ENCODE assay signal across 8 cellular contexts in the genomic region with DNA sequence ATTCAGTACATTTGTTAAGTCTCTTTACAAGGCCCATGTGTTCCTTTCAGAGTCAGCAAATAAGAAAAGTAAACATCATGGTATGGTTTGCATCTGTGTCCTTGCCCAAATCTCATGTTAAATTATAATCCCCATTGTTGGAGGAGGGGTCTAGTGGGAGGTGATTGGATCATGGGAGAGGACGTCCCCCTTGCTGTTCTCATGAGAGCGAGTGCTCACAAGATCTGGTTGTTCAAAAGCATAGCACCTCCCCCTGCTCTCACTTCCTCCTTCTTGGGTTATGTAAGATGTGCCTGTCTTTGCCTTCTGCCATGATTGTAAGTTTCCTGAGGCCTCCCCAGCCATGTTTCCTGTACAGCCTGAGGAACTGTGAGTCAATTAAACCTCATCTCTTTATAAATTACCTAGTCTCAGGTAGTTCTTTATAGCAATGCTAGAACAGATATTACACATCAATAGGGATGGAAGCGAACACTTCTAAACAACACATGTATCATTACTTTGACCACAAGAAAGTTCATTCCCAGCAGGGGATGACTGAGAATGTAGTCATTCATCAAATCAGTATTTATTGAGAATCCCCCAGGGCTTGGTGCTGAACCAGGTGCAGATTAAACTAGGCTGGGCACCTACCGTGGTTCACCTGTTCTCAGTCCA. TPM values are rescaled to one million over a fixed set of nuclear protein-coding genes. Genes with fewer than 3 reads are reported as not detected.
DNase-seq lines count a peak whose midpoint lies in the region; ATAC-seq and TF ChIP-seq lines count a peak whose summit lies in the region.

No MANE protein-coding gene starts in this region.

- H3K27me3 Mint-ChIP-seq in endodermal cell (ENCODE audit: insufficient read depth), result peaks cover 18% of the 10 kb centered on the region

- no peak overlapping the region for H3K4me3 Mint-ChIP-seq in endodermal cell

- H3K9me3 ChIP-seq in DND-41 (ENCODE audit: insufficient read depth, low read length, severe bottlenecking), result no peaks in the 10 kb centered on the region
- H3K9me3 ChIP-seq in endodermal cell (ENCODE audit: control insufficient read depth, low read length), result no peaks in the 10 kb centered on the region

- peaks cover 35% of the 10 kb centered on the region for H3K4me1 Mint-ChIP-seq in endodermal cell

- H3K4me1 ChIP-seq in DND-41 (ENCODE audit: insufficient read depth, low read length) (0 out of 2 replicates have a peak, but pooled peaks cover 3% of the 10 kb centered on the region), endodermal cell (ENCODE audit: control insufficient read depth, insufficient read depth, low read length) (peaks cover 3% of the 10 kb centered on the region)

- H3K27ac ChIP-seq in DND-41 (ENCODE audit: low read length), result no peak overlapping the region
- no peak overlapping the region for H3K27ac ChIP-seq in endodermal cell (ENCODE audit: low read depth, low read length)

- no peak overlapping the region for H3K4me2 ChIP-seq in DND-41 (ENCODE audit: insufficient read depth, low read length)

- H3K9me3 Mint-ChIP-seq in endodermal cell, result no peaks in the 10 kb centered on the region

- peak overlapping the region; percentile 28 for H3K27ac Mint-ChIP-seq in endodermal cell

- no peak for DNase-seq in DND-41
- DNase-seq in Kasumi-1 (lab: John Stamatoyannopoulos, UW), result peak; percentile 89 to 94
- DNase-seq in endodermal cell, result peak; percentile 57
- DNase-seq in HuH-7.5 (ENCODE audit: low spot score), result no peak
- no peak for DNase-seq in activated CD4-positive, alpha-beta T cell treated with anti-CD3 and anti-CD28 coated beads for 1 hour
- DNase-seq in KG1 (lab: John Stamatoyannopoulos, UW), result no peak
- DNase-seq in NCI-H2029 treated with DMSO at 0.1 percent for 48 hours (lab: John Stamatoyannopoulos, UW), result no peak

- H3K9ac ChIP-seq in DND-41 (ENCODE audit: low read depth, low read length), result no peak overlapping the region
- H3K9ac ChIP-seq in endodermal cell (ENCODE audit: extremely low read depth, low read length, poor library complexity, severe bottlenecking), result no peak overlapping the region

- no peaks in the 10 kb centered on the region for H3K27me3 ChIP-seq in DND-41 (ENCODE audit: insufficient read depth, low read length, poor library complexity)
- H3K27me3 ChIP-seq in endodermal cell (ENCODE audit: control insufficient read depth, insufficient read depth, low read length, poor library complexity, severe bottlenecking), result peaks cover 12% of the 10 kb centered on the region

- H4K20me1 ChIP-seq in DND-41 (ENCODE audit: insufficient read depth, low read length), result no peaks in the 10 kb centered on the region

- H2AFZ ChIP-seq in DND-41 (ENCODE audit: low read depth, low read length), result no peak overlapping the region; the same call in 1 of the 2 replicates

- 86 to 92% methylated on average over 2 to 4 of the region's 4 CpGs for WGBS in endodermal cell (ENCODE audit: insufficient coverage in 1 of 2, insufficient read length in 1 of 2), 2 experiments

- peak; percentile 46; the same call in 2 of the 3 replicates for ATAC-seq in DND-41 (ENCODE audit: insufficient read depth, low read depth)
- ATAC-seq in GM21381 (IDR thresholded peaks at IDR 0.05; ENCODE audit: unreplicated experiment), result peak; percentile 55

- peaks cover 12% of the 10 kb centered on the region for H3K36me3 ChIP-seq in DND-41 (ENCODE audit: insufficient read depth, low read length)
- H3K36me3 ChIP-seq in endodermal cell (ENCODE audit: control insufficient read depth, insufficient read depth, low read length), result no peaks in the 10 kb centered on the region

- no peaks in the 10 kb centered on the region for H3K36me3 Mint-ChIP-seq in endodermal cell (ENCODE audit: low read depth)

- TF ChIP-seq CTCF in DND-41 (IDR thresholded peaks at IDR 0.05; ENCODE audit: borderline replicate concordance, extremely low read depth, low read length, poor library complexity, severe bottlenecking) (no peak), endodermal cell (conservative IDR thresholded peaks at IDR 0.05) (no peak)

- H3K79me2 ChIP-seq in DND-41 (ENCODE audit: insufficient read depth, low read length), result no peaks in the 10 kb centered on the region

- H3K4me3 ChIP-seq in DND-41 (ENCODE audit: low read depth in 1 of 2, low read length in 2 of 2) (no peak overlapping the region), endodermal cell (ENCODE audit: low read length) (no peak overlapping the region)

RNA-seq across cellular contexts. Expression of a gene that starts 4.1 kb away (rescaled TPM):
- total RNA-seq in endodermal cell, result under 1 TPM; 0.33 to 0.73 TPM
- 1.4 TPM for polyA plus RNA-seq in endodermal cell (2013, experiment 1 of 2)
- 0.70 TPM for polyA plus RNA-seq in endodermal cell (2013, experiment 2 of 2)

RNA-seq across cellular contexts. Expression of a gene that starts 15.4 kb away (rescaled TPM):
- total RNA-seq in endodermal cell, result 10 to 100 TPM; 39.5 to 45.5 TPM
- 44.1 TPM for polyA plus RNA-seq in endodermal cell (2013, experiment 1 of 2)
- polyA plus RNA-seq in endodermal cell (2013, experiment 2 of 2), result 36.1 TPM

RNA-seq across cellular contexts. Expression of a gene that starts 15.7 kb away (rescaled TPM):
- total RNA-seq in endodermal cell, result 10 to 100 TPM; 36.0 to 46.6 TPM
- 39.8 TPM for polyA plus RNA-seq in endodermal cell (2013, experiment 1 of 2)
- 44.0 TPM for polyA plus RNA-seq in endodermal cell (2013, experiment 2 of 2)

Comparison
In these comparisons a context has a peak if more than half of its experiments do, and no peak if none do; other contexts are left out.
1. DNase-seq: peak in Kasumi-1 (2 of 2) and endodermal cell (single experiment); none in DND-41 (single experiment), HuH-7.5 (single experiment), activated CD4-positive, alpha-beta T cell treated with anti-CD3 and anti-CD28 coated beads for 1 hour (single experiment), KG1 (single experiment) and NCI-H2029 treated with DMSO at 0.1 percent for 48 hours (single experiment).